ENCODE assay signal across 8 cellular contexts in genomic region chr13:97221989-97222700, GRCh38. TPM values are rescaled to one million over a fixed set of nuclear protein-coding genes. Genes with fewer than 3 reads are reported as not detected.
DNase-seq lines count a peak whose midpoint lies in the region; ATAC-seq and TF ChIP-seq lines count a peak whose summit lies in the region.

MBNL2 (plus strand) TSS chr13:97222333; CDS start chr13:97276236, 53,903 bp downstream.

- WGBS in mesendoderm (ENCODE audit: extremely low coverage, insufficient coverage, low lambda C conversion rate): no CpG with 5 or more reads among the region's 15 CpGs

- CTCF ChIA-PET in CD8-positive, alpha-beta memory T cell (lab: Charles Lee): interaction anchor here (1.0 to 4.6 kb wide), 3 partner anchors 8 to 137 kb away, joined by 3 to 23 read pairs (median 9); no protein-coding TSS in a partner anchor
- CTCF ChIA-PET in activated CD8-positive, alpha-beta memory T cell treated with anti-CD3 and anti-CD28 coated beads, Interleukin-2, amount 10 ng/mL, durations not matched to agents 7 days and 5 days (lab: Charles Lee): interaction anchor here (0.5 to 4.7 kb wide), 9 partner anchors 11 to 286 kb away, joined by 3 to 38 read pairs (median 3); partner anchors contain the start of gene RAP2A

- H3K79me1 ChIP-seq in mesendoderm (ENCODE audit: low read length): no peaks in the 10 kb centered on the region

- H3K23ac ChIP-seq in mesendoderm (ENCODE audit: low read length): no peak within 1 kb of the TSS

- H3K4me3 Mint-ChIP-seq in CD8-positive, alpha-beta memory T cell: peak within 1 kb of the TSS; percentile 87 to 97 (median 93)
- peak within 1 kb of the TSS; percentile 85 for H3K4me3 Mint-ChIP-seq in activated CD8-positive, alpha-beta memory T cell treated with anti-CD3 and anti-CD28 coated beads, Interleukin-2, amount 10 ng/mL, durations not matched to agents 7 days and 5 days

- POLR2A ChIA-PET in CD8-positive, alpha-beta memory T cell (lab: Charles Lee): interaction anchor here (0.6 to 1.3 kb wide), 2 partner anchors 211 to 213 kb away, joined by 3 read pairs; no protein-coding TSS in a partner anchor

- peak within 1 kb of the TSS; percentile 80 for H3K56ac ChIP-seq in mesendoderm (ENCODE audit: low read length)

- no peak within 1 kb of the TSS for H4K8ac ChIP-seq in mesendoderm (ENCODE audit: low read depth, low read length)

- H3K4me3 ChIP-seq in CD8-positive, alpha-beta memory T cell (ENCODE audit: low read length): peak within 1 kb of the TSS; percentile 73
- peak within 1 kb of the TSS; percentile 100 for H3K4me3 ChIP-seq in endocrine pancreas (ENCODE audit: control insufficient read depth, insufficient read depth, low read length)
- peak within 1 kb of the TSS; percentile 55 for H3K4me3 ChIP-seq in mesendoderm (ENCODE audit: low read length)

- peak within 1 kb of the TSS; percentile 94 to 99 (median 98) for H3K27ac Mint-ChIP-seq in CD8-positive, alpha-beta memory T cell
- peak within 1 kb of the TSS; percentile 90 for H3K27ac Mint-ChIP-seq in activated CD8-positive, alpha-beta memory T cell treated with anti-CD3 and anti-CD28 coated beads, Interleukin-2, amount 10 ng/mL, durations not matched to agents 7 days and 5 days

- H3K27me3 Mint-ChIP-seq in CD8-positive, alpha-beta memory T cell: peaks cover 0 to 2% of the 10 kb centered on the region in 2 donors
- no peaks in the 10 kb centered on the region for H3K27me3 Mint-ChIP-seq in activated CD8-positive, alpha-beta memory T cell treated with anti-CD3 and anti-CD28 coated beads, Interleukin-2, amount 10 ng/mL, durations not matched to agents 7 days and 5 days

- H3K36me3 Mint-ChIP-seq in CD8-positive, alpha-beta memory T cell: peaks cover 0 to 16% (median 2%) of the 10 kb centered on the region in 3 donors
- no peaks in the 10 kb centered on the region for H3K36me3 Mint-ChIP-seq in activated CD8-positive, alpha-beta memory T cell treated with anti-CD3 and anti-CD28 coated beads, Interleukin-2, amount 10 ng/mL, durations not matched to agents 7 days and 5 days

- H4K5ac ChIP-seq in mesendoderm (ENCODE audit: low read length): peak within 1 kb of the TSS; percentile 36

- no peaks in the 10 kb centered on the region for H3K27me3 ChIP-seq in CD8-positive, alpha-beta memory T cell (ENCODE audit: insufficient read depth, low read length, poor library complexity, severe bottlenecking)
- H3K27me3 ChIP-seq in endocrine pancreas (ENCODE audit: control insufficient read depth, insufficient read depth, low read length) (no peaks in the 10 kb centered on the region), mesendoderm (ENCODE audit: insufficient read depth, low read length, poor library complexity) (peaks cover 2% of the 10 kb centered on the region)

- no peak within 1 kb of the TSS for H2BK15ac ChIP-seq in mesendoderm (replicated peaks; ENCODE audit: low read depth)

- H3K9ac ChIP-seq in endocrine pancreas (ENCODE audit: control insufficient read depth, insufficient read depth, low read length): peak within 1 kb of the TSS; percentile 95
- peak within 1 kb of the TSS; percentile 63 for H3K9ac ChIP-seq in mesendoderm (ENCODE audit: low read length)

- H2BK5ac ChIP-seq in mesendoderm (ENCODE audit: low read length): no peak within 1 kb of the TSS

- H3K18ac ChIP-seq in mesendoderm (ENCODE audit: low read length): peak within 1 kb of the TSS; percentile 52

- H3K4ac ChIP-seq in mesendoderm (ENCODE audit: low read depth, low read length): no peak within 1 kb of the TSS

- H3K4me1 ChIP-seq in CD8-positive, alpha-beta memory T cell (ENCODE audit: insufficient read depth, low read length): peaks cover 36% of the 10 kb centered on the region
- peaks cover 5% of the 10 kb centered on the region for H3K4me1 ChIP-seq in endocrine pancreas (ENCODE audit: control insufficient read depth, insufficient read depth, low read length)
- no peaks in the 10 kb centered on the region for H3K4me1 ChIP-seq in mesendoderm (ENCODE audit: control insufficient read depth, low read depth, low read length)

- no peak for TF ChIP-seq CTCF in GM20000 (IDR thresholded peaks at IDR 0.05; ENCODE audit: extremely low read depth, missing control alignments)

- no peaks in the 10 kb centered on the region for H3K36me3 ChIP-seq in CD8-positive, alpha-beta memory T cell (ENCODE audit: insufficient read depth, low read length)
- H3K36me3 ChIP-seq in endocrine pancreas (ENCODE audit: control insufficient read depth, insufficient read depth, low read length) (no peaks in the 10 kb centered on the region), mesendoderm (ENCODE audit: control insufficient read depth, insufficient read depth, low read length) (no peaks in the 10 kb centered on the region)

- H2BK120ac ChIP-seq in mesendoderm (ENCODE audit: low read depth, low read length): no peak within 1 kb of the TSS

- DNase-seq in CD8-positive, alpha-beta memory T cell: peak; percentile 75 to 87 (median 79)
- peak; percentile 84 for DNase-seq in GM20000 (ENCODE audit: low spot score)
- peak; percentile 57 for DNase-seq in HS-5 (ENCODE audit: low read depth)
- DNase-seq in NOMO-1 (lab: John Stamatoyannopoulos, UW; ENCODE audit: unreplicated experiment in 2 of 2): peak; percentile 91 to 92
- DNase-seq in activated CD8-positive, alpha-beta memory T cell treated with anti-CD3 and anti-CD28 coated beads, Interleukin-2, amount 10 ng/mL, durations not matched to agents 7 days and 5 days: peak; percentile 92
- DNase-seq in mesendoderm: peak; percentile 88
- peak; percentile 67 for DNase-seq in stimulated activated CD8-positive, alpha-beta memory T cell treated with anti-CD3 and anti-CD28 coated beads, Interleukin-12 subunit alpha, Interleukin-12 subunit beta, amount 100 ng/mL, for 4 hours (ENCODE audit: low read depth)

- no peak within 1 kb of the TSS for H2AK5ac ChIP-seq in mesendoderm (ENCODE audit: low read length)

- ATAC-seq in activated CD8-positive, alpha-beta memory T cell treated with anti-CD3 and anti-CD28 coated beads, Interleukin-2, amount 10 ng/mL, durations not matched to agents 7 days and 5 days: peak; percentile 97

- peak within 1 kb of the TSS; percentile 78 for H3K27ac ChIP-seq in CD8-positive, alpha-beta memory T cell (ENCODE audit: low read depth, low read length)
- H3K27ac ChIP-seq in mesendoderm (ENCODE audit: low read depth, low read length): no peak within 1 kb of the TSS

- no peaks in the 10 kb centered on the region for H3K79me2 ChIP-seq in mesendoderm (ENCODE audit: control insufficient read depth, insufficient read depth, low read length)

- peak within 1 kb of the TSS; percentile 62 for H3K4me2 ChIP-seq in mesendoderm (ENCODE audit: low read length)

- H3K9me3 ChIP-seq in CD8-positive, alpha-beta memory T cell (ENCODE audit: low read length): no peaks in the 10 kb centered on the region
- H3K9me3 ChIP-seq in endocrine pancreas (ENCODE audit: control insufficient read depth, low read length): no peaks in the 10 kb centered on the region

- H3K4me1 Mint-ChIP-seq in CD8-positive, alpha-beta memory T cell: peaks cover 35 to 47% (median 44%) of the 10 kb centered on the region in 3 donors
- H3K4me1 Mint-ChIP-seq in activated CD8-positive, alpha-beta memory T cell treated with anti-CD3 and anti-CD28 coated beads, Interleukin-2, amount 10 ng/mL, durations not matched to agents 7 days and 5 days: peaks cover 49% of the 10 kb centered on the region

- H3K9me3 Mint-ChIP-seq in CD8-positive, alpha-beta memory T cell: no peaks in the 10 kb centered on the region
- no peaks in the 10 kb centered on the region for H3K9me3 Mint-ChIP-seq in activated CD8-positive, alpha-beta memory T cell treated with anti-CD3 and anti-CD28 coated beads, Interleukin-2, amount 10 ng/mL, durations not matched to agents 7 days and 5 days (ENCODE audit: low read depth)

RNA-seq across cellular contexts. Expression of gene MBNL2, which starts in this region (rescaled TPM):
- total RNA-seq in CD8-positive, alpha-beta memory T cell: 10 to 100 TPM; 17.7 to 17.8 TPM
- 15.9 TPM for polyA plus RNA-seq in CD8-positive, alpha-beta memory T cell
- 10 to 100 TPM in 1 of 2 experiments, 1 to 10 TPM in 1; 9.7 to 13.4 TPM for total RNA-seq in activated CD8-positive, alpha-beta memory T cell treated with anti-CD3 and anti-CD28 coated beads, Interleukin-2, amount 10 ng/mL, durations not matched to agents 7 days and 5 days
- polyA plus RNA-seq in mesendoderm (2013, experiment 1 of 2): 2.0 TPM
- polyA plus RNA-seq in mesendoderm (2013, experiment 2 of 2): 2.2 TPM
